Comparison of ENCODE assay signal across 11 cellular contexts in the genomic region with DNA sequence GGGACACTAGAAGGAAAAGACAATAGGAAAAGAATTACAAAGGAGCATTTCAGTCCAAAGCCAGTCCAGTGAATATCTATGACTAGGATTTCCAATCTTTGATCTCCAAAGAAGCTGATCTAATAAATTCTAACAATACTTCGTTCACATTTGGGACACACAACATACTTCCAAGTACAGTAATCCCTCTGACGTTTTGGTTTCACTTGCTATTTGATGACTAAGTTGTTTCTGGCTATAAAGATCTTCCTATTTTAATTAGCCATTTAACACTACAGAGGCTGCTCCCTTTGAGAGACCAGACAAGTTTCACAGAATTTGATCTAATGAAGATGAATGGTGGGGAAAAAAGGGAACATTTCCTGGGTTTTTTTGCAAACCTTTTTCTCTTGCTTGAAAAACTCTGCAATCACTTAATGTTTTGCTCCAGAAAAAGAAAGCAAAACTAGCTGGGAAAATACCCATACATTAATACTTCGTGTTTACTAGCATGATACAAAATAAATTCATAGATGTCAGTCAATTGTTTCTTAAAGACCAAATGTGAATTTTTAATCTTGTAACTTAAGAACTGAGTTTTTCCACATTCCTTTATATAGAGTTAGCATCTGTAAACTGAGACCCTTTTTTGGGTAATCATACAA. TPM values are rescaled to one million over a fixed set of nuclear protein-coding genes. Genes with fewer than 3 reads are reported as not detected.
DNase-seq lines count a peak whose midpoint lies in the region; ATAC-seq, FAIRE-seq and TF ChIP-seq lines count a peak whose summit lies in the region.
"Had no signal": no experiment of that assay in that cellular context is flagged by ENCODE, and none has a peak within 500 bp of the region (broad histone marks: within the 10 kb centered on the region; RNA-seq: fewer than 3 reads in every experiment).

No MANE protein-coding gene starts in this region.

- DNase-seq in ACHN (peak; percentile 40), GM12892 (ENCODE audit: insufficient read length) (no peak), amniotic epithelial cell (ENCODE audit: low read depth) (peak; percentile 72), immature natural killer cell (peak in 1 of 3 donors; percentile 12), NCI-H1436 (lab: John Stamatoyannopoulos, UW) (no peak), NCI-H510A (lab: John Stamatoyannopoulos, UW) (no peak), NCI-H187 (lab: John Stamatoyannopoulos, UW) (no peak)
- DNase-seq: effector memory CD4-positive, alpha-beta T cell; SIG-M5 had no signal

- no peaks in the 10 kb centered on the region for H3K9me3 Mint-ChIP-seq in immature natural killer cell

- TF ChIP-seq POLR2A in GM12892 (IDR thresholded peaks at IDR 0.05; ENCODE audit: low read depth, low read length) = no peak

- H3K4me3 Mint-ChIP-seq in immature natural killer cell = peak overlapping the region; percentile 74 to 88 (median 81)
- H3K4me3 Mint-ChIP-seq: memory B cell had no signal

- H3K27ac Mint-ChIP-seq in immature natural killer cell = peak overlapping the region; percentile 81 to 92 (median 89)
- H3K27ac Mint-ChIP-seq: memory B cell had no signal

- no peak for ATAC-seq in GM21529 (IDR thresholded peaks at IDR 0.05; ENCODE audit: unreplicated experiment)

- H3K36me3 Mint-ChIP-seq in immature natural killer cell = peaks cover 9 to 26% (median 10%) of the 10 kb centered on the region in 3 donors

- H3K27me3 Mint-ChIP-seq in immature natural killer cell (ENCODE audit: low read depth in 3 of 3) = peaks cover 0 to 2% (median 0%) of the 10 kb centered on the region in 3 donors
- H3K27me3 Mint-ChIP-seq: memory B cell had no signal

- peaks cover 26 to 34% of the 10 kb centered on the region in 2 donors for H3K4me1 Mint-ChIP-seq in immature natural killer cell
- H3K4me1 Mint-ChIP-seq: memory B cell had no signal

- in situ Hi-C loops in ACHN (cut with HindIII; ENCODE audit: low pct_ligation_motif_present, low pct_unique_long_range_greater_than_20kb, low sequenced_read_pairs) = loop anchor here (25.0 kb wide), 1 partner anchor 305 kb away; the partner anchor contains the start of gene DMRTB1

- peak; percentile 70 for FAIRE-seq in GM12892 (lab: Jason Lieb, UNC)

RNA-seq across cellular contexts. Expression of gene GLIS1, which starts 27.9 kb away (rescaled TPM):
- not detected for polyA plus RNA-seq in GM12892 (2012; ENCODE audit: missing spikeins)
- not detected for polyA plus RNA-seq in immature natural killer cell

Comparison
In these comparisons a context has a peak if more than half of its experiments do, and no peak if none do; other contexts are left out.
1. DNase-seq: peak in ACHN (single experiment) and amniotic epithelial cell (single experiment); none in GM12892 (single experiment), NCI-H1436 (single experiment), NCI-H510A (single experiment) and NCI-H187 (0 of 2).